ENCODE assay signal across 10 cellular contexts in the genomic region with DNA sequence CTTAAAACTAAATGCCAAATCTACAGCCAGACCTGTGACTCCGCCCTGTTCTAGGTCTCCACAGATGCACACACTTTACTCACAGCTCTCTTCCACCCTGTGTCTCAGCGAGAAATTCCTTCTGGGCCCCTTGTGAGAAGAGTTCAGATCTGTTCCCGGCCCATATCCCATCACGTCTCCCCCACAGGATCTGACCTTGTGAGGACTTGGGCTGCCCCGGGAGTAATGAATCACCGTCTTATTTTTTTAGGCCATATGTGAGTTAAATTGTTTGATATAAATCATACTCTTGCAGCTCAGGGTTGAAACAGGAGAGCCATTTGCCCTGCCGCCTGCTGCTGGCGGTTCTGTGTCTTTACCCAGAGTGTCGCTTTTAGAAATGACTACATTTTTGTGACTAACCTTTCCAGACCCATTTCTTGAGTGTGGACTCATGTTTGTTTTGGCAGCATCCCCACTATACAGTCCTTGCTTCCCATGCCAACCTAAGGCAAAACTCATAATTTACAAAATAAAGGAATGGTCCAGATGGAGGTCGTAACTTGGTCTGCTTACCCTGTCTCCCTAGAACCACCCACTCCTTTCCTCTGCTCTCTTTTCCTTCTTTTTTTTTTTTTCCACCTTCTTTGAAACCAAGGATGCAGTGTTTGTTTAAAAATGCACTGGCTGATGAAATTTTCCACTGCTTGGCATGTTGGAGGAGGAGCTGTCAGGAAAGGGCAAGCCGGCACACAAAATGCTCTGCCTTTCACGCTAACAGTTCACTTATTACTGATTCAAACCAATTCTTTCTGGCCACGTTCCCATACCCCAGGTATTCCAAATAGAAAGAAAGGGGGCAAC.
DNase-seq lines count a peak whose midpoint lies in the region; ATAC-seq and TF ChIP-seq lines count a peak whose summit lies in the region.
"Had no signal": no experiment of that assay in that cellular context is flagged by ENCODE, and none has a peak within 500 bp of the region (broad histone marks: within the 10 kb centered on the region; RNA-seq: fewer than 3 reads in every experiment).

No MANE protein-coding gene starts in this region.

- H3K4me3 Mint-ChIP-seq in HFFc6 = no peak overlapping the region
- H3K4me3 Mint-ChIP-seq: activated naive CD8-positive, alpha-beta T cell treated with anti-CD3 and anti-CD28 coated beads, Interleukin-2, amount 10 ng/mL, durations not matched to agents 7 days and 5 days had no signal

- H3K4me3 ChIP-seq in adipocyte (ENCODE audit: low read length) = peak overlapping the region; percentile 72
- H3K4me3 ChIP-seq in right cardiac atrium (ENCODE audit: low read length) = peak overlapping the region; percentile 26
- no peak overlapping the region for H3K4me3 ChIP-seq in suprapubic skin
- H3K4me3 ChIP-seq: ovary had no signal

- TF ChIP-seq POLR2A in suprapubic skin (IDR thresholded peaks at IDR 0.05) = no peak

- TF ChIP-seq EP300 in suprapubic skin (IDR thresholded peaks at IDR 0.05) = no peak

- 48% methylated on average over 13 of the region's 13 CpGs for WGBS in right cardiac atrium
- WGBS in suprapubic skin = 17% methylated on average over 13 of the region's 13 CpGs

- H3K27ac ChIP-seq in right cardiac atrium (ENCODE audit: low read length) (peak overlapping the region; percentile 56), suprapubic skin (peak overlapping the region; percentile 81)

- H3K4me1 ChIP-seq in adipocyte (ENCODE audit: control insufficient read depth, insufficient read depth, low read length) (peaks cover 44% of the 10 kb centered on the region), right cardiac atrium (ENCODE audit: control insufficient read depth, insufficient read depth, low read length) (peaks cover 2% of the 10 kb centered on the region), suprapubic skin (peaks cover 44% of the 10 kb centered on the region)

- no peaks in the 10 kb centered on the region for H3K36me3 Mint-ChIP-seq in HFFc6 (ENCODE audit: low read depth)
- H3K36me3 Mint-ChIP-seq: activated naive CD8-positive, alpha-beta T cell treated with anti-CD3 and anti-CD28 coated beads, Interleukin-2, amount 10 ng/mL, durations not matched to agents 7 days and 5 days had no signal

- no peak overlapping the region for H3K27ac Mint-ChIP-seq in HFFc6
- H3K27ac Mint-ChIP-seq: activated naive CD8-positive, alpha-beta T cell treated with anti-CD3 and anti-CD28 coated beads, Interleukin-2, amount 10 ng/mL, durations not matched to agents 7 days and 5 days had no signal

- no peaks in the 10 kb centered on the region for H3K9me3 Mint-ChIP-seq in HFFc6
- H3K9me3 Mint-ChIP-seq: activated naive CD8-positive, alpha-beta T cell treated with anti-CD3 and anti-CD28 coated beads, Interleukin-2, amount 10 ng/mL, durations not matched to agents 7 days and 5 days had no signal

- H3K9ac ChIP-seq in adipocyte (ENCODE audit: low read length) = peak overlapping the region; percentile 87

- no peaks in the 10 kb centered on the region for H3K36me3 ChIP-seq in adipocyte (ENCODE audit: control insufficient read depth, insufficient read depth, low read length, severe bottlenecking)
- no peaks in the 10 kb centered on the region for H3K36me3 ChIP-seq in suprapubic skin
- H3K36me3 ChIP-seq: ovary had no signal

- H3K27me3 ChIP-seq in adipocyte (replicated peaks; ENCODE audit: control insufficient read depth, insufficient read depth, low read length) = no peaks in the 10 kb centered on the region
- no peaks in the 10 kb centered on the region for H3K27me3 ChIP-seq in right cardiac atrium (ENCODE audit: control insufficient read depth, insufficient read depth)
- no peaks in the 10 kb centered on the region for H3K27me3 ChIP-seq in suprapubic skin
- H3K27me3 ChIP-seq: ovary had no signal

- H3K27me3 Mint-ChIP-seq in HFFc6 (ENCODE audit: insufficient read depth) = no peaks in the 10 kb centered on the region; the same call in 1 of the 2 replicates
- H3K27me3 Mint-ChIP-seq: activated naive CD8-positive, alpha-beta T cell treated with anti-CD3 and anti-CD28 coated beads, Interleukin-2, amount 10 ng/mL, durations not matched to agents 7 days and 5 days had no signal

- intact Hi-C loops in right cardiac atrium (cut with DNase I) = no loop called here

- DNase-seq in HFFc6 (peak; percentile 82), adipocyte (ENCODE audit: low read depth) (peak; percentile 93), right cardiac atrium (peak; percentile 45 to 62 (median 58)), suprapubic skin (ENCODE audit: low spot score in 2 of 2) (peak in 1 of 2 donors; percentile 64), GM13976 (ENCODE audit: low spot score) (no peak), NOMO-1 treated with dmso at 0.1 percent for 144 hours (lab: John Stamatoyannopoulos, UW; ENCODE audit: unreplicated experiment) (no peak)
- no peak for DNase-seq in activated CD4-positive, alpha-beta T cell treated with anti-CD3 and anti-CD28 coated beads for 4 hours
- DNase-seq: activated naive CD8-positive, alpha-beta T cell treated with anti-CD3 and anti-CD28 coated beads, Interleukin-2, amount 10 ng/mL, durations not matched to agents 7 days and 5 days had no signal

- TF ChIP-seq CTCF in HFFc6 (IDR thresholded peaks at IDR 0.05) = peak; percentile 28; the same call in 1 of the 2 replicates
- no peak for TF ChIP-seq CTCF in suprapubic skin (IDR thresholded peaks at IDR 0.05)
- no peak for TF ChIP-seq CTCF in GM13976 (IDR thresholded peaks at IDR 0.05; ENCODE audit: borderline replicate concordance, control extremely low read depth, extremely low read depth, insufficient read depth, missing control alignments)

- in situ Hi-C loops in GM13976 (cut with MboI; ENCODE audit: low sequenced_read_pairs, unreplicated experiment) = no loop called here

- no peaks in the 10 kb centered on the region for H3K9me3 ChIP-seq in adipocyte (ENCODE audit: control insufficient read depth, low read length)
- H3K9me3 ChIP-seq in right cardiac atrium (ENCODE audit: control insufficient read depth, low read length) = no peaks in the 10 kb centered on the region
- no peaks in the 10 kb centered on the region for H3K9me3 ChIP-seq in suprapubic skin
- H3K9me3 ChIP-seq: ovary had no signal

- peak; percentile 89 to 94 for ATAC-seq in right cardiac atrium
- no peak for ATAC-seq in HG02678 (IDR thresholded peaks at IDR 0.05; ENCODE audit: unreplicated experiment)

- H3K4me1 Mint-ChIP-seq in HFFc6 (ENCODE audit: low read depth) = peaks cover 18% of the 10 kb centered on the region
- H3K4me1 Mint-ChIP-seq: activated naive CD8-positive, alpha-beta T cell treated with anti-CD3 and anti-CD28 coated beads, Interleukin-2, amount 10 ng/mL, durations not matched to agents 7 days and 5 days had no signal

Comparison
In these comparisons a context has a peak if more than half of its experiments do, and no peak if none do; other contexts are left out.
1. DNase-seq: peak in HFFc6 (single experiment), adipocyte (single experiment) and right cardiac atrium (3 of 3); none in GM13976 (single experiment), activated CD4-positive, alpha-beta T cell treated with anti-CD3 and anti-CD28 coated beads for 4 hours (0 of 2) and NOMO-1 treated with dmso at 0.1 percent for 144 hours (single experiment).